ENCODE assay signal across 1 cellular context in the genomic region with DNA sequence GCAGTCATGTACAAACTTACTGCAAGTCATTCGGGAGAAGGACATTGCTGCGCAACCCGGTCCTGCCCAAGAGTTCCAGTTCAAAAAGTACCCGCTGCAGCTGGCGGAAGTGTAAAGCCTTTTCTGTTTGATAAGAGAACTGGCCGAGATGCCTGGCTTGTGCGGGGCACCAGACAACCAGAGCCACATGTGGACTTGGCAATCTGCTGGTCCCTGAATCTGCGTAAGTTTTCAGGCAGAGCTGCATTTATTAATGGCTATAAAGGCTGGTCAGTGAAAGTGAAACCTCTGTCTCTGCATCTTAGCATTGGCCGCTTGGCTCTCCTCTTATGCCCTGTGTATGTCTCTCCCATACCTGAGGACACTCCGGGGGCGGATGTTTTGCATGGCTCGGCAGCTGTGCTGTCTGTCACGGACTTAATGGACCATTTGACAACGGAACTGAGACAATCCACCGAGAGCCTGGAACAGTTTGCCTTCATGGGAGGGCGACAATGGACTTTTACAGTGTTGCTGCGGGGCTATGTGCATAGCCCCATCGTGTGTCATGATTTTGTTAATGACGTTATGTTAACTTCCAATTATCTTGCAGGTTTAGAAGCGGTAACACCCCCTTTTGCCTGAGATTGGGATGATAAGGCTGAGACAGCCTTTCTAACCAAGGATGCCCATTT.
TF ChIP-seq lines count a peak whose summit lies in the region.

No MANE protein-coding gene starts in this region.

TF ChIP-seq in WTC11, 78 proteins besides CTCF, POLR2A, EP300 and RAD21 (continued from another document):
- TF ChIP-seq, protein P1, sequence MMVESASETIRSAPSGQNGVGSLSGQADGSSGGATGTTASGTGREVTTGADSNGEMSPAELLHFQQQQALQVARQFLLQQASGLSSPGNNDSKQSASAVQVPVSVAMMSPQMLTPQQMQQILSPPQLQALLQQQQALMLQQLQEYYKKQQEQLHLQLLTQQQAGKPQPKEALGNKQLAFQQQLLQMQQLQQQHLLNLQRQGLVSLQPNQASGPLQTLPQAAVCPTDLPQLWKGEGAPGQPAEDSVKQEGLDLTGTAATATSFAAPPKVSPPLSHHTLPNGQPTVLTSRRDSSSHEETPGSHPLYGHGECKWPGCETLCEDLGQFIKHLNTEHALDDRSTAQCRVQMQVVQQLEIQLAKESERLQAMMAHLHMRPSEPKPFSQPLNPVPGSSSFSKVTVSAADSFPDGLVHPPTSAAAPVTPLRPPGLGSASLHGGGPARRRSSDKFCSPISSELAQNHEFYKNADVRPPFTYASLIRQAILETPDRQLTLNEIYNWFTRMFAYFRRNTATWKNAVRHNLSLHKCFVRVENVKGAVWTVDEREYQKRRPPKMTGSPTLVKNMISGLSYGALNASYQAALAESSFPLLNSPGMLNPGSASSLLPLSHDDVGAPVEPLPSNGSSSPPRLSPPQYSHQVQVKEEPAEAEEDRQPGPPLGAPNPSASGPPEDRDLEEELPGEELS (CRISPR knock-in tag; IDR thresholded peaks at IDR 0.05): no peak
- TF ChIP-seq JAZF1 (CRISPR knock-in tag; IDR thresholded peaks at IDR 0.05) (no peak), IRF2 (CRISPR knock-in tag; IDR thresholded peaks at IDR 0.05; ENCODE audit: borderline replicate concordance, low read depth) (no peak), TP53 (CRISPR knock-in tag; IDR thresholded peaks at IDR 0.05) (no peak), ESRRA (CRISPR knock-in tag; IDR thresholded peaks at IDR 0.05; ENCODE audit: borderline replicate concordance) (no peak), NFYB (CRISPR knock-in tag; conservative IDR thresholded peaks at IDR 0.05; ENCODE audit: low read depth) (no peak), USF2 (CRISPR knock-in tag; IDR thresholded peaks at IDR 0.05) (no peak), JUN (CRISPR knock-in tag; IDR thresholded peaks at IDR 0.05) (no peak)
- TF ChIP-seq, protein P2, sequence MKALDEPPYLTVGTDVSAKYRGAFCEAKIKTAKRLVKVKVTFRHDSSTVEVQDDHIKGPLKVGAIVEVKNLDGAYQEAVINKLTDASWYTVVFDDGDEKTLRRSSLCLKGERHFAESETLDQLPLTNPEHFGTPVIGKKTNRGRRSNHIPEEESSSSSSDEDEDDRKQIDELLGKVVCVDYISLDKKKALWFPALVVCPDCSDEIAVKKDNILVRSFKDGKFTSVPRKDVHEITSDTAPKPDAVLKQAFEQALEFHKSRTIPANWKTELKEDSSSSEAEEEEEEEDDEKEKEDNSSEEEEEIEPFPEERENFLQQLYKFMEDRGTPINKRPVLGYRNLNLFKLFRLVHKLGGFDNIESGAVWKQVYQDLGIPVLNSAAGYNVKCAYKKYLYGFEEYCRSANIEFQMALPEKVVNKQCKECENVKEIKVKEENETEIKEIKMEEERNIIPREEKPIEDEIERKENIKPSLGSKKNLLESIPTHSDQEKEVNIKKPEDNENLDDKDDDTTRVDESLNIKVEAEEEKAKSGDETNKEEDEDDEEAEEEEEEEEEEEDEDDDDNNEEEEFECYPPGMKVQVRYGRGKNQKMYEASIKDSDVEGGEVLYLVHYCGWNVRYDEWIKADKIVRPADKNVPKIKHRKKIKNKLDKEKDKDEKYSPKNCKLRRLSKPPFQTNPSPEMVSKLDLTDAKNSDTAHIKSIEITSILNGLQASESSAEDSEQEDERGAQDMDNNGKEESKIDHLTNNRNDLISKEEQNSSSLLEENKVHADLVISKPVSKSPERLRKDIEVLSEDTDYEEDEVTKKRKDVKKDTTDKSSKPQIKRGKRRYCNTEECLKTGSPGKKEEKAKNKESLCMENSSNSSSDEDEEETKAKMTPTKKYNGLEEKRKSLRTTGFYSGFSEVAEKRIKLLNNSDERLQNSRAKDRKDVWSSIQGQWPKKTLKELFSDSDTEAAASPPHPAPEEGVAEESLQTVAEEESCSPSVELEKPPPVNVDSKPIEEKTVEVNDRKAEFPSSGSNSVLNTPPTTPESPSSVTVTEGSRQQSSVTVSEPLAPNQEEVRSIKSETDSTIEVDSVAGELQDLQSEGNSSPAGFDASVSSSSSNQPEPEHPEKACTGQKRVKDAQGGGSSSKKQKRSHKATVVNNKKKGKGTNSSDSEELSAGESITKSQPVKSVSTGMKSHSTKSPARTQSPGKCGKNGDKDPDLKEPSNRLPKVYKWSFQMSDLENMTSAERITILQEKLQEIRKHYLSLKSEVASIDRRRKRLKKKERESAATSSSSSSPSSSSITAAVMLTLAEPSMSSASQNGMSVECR (CRISPR knock-in tag; IDR thresholded peaks at IDR 0.05; ENCODE audit: borderline replicate concordance): no peak
TF ChIP-seq in WTC11: peak in this region for 0.
